In genomic region chr10:93417886-93418285, GRCh38 we compare ENCODE assay signal across 25 cellular contexts.
DNase-seq lines count a peak whose midpoint lies in the region; ATAC-seq and TF ChIP-seq lines count a peak whose summit lies in the region.
"Had no signal": no experiment of that assay in that cellular context is flagged by ENCODE, and none has a peak within 500 bp of the region (broad histone marks: within the 10 kb centered on the region; RNA-seq: fewer than 3 reads in every experiment).

No MANE protein-coding gene starts in this region.

- H3K27me3 ChIP-seq in stomach = no peaks in the 10 kb centered on the region
- H3K27me3 ChIP-seq: body of pancreas, foreskin keratinocyte, right lobe of liver had no signal

- no peak for ATAC-seq in GM19324 (IDR thresholded peaks at IDR 0.05; ENCODE audit: low FRiP score, unreplicated experiment)
- ATAC-seq: body of pancreas; foreskin keratinocyte; K562; naive thymus-derived CD4-positive, alpha-beta T cell; SK-N-SH treated with all-trans-retinoic acid at 6 μM for 48 hours; stimulated activated naive CD8-positive, alpha-beta T cell treated with anti-CD3 and anti-CD28 coated beads, Interleukin-15, Interleukin-2, amounts not matched to agents 100 U/mL and 50 U/mL, for 24 hours had no signal

- no peak for TF ChIP-seq POLR2A in stomach (IDR thresholded peaks at IDR 0.05)

- 39 to 68% (median 45%) methylated on average over 3 of the region's 3 CpGs for WGBS in stomach, 5 donors

- peak; percentile 56 for DNase-seq in DMS53 (lab: John Stamatoyannopoulos, UW)
- no peak for DNase-seq in DMS53 treated with DMSO at 0.1 percent for 48 hours (lab: John Stamatoyannopoulos, UW; ENCODE audit: unreplicated experiment)
- peak; percentile 87 for DNase-seq in islet precursor cell
- peak; percentile 23 for DNase-seq in posterior vena cava (ENCODE audit: low spot score)
- DNase-seq in GF-D8 (lab: John Stamatoyannopoulos, UW) = no peak
- DNase-seq in stomach = no peak
- DNase-seq: activated CD4-positive, alpha-beta T cell treated with anti-CD3 and anti-CD28 coated beads for 4 hours; activated naive CD4-positive, alpha-beta T cell; activated T-cell treated with anti-CD3 and anti-CD28 coated beads, Interleukin-2, amount 50 U/mL, for 48 hours; body of pancreas; CD4-positive, CD25-positive, alpha-beta regulatory T cell; effector CD8-positive, alpha-beta T cell; foreskin keratinocyte; GM23248; mesenchymal stem cell; naive thymus-derived CD4-positive, alpha-beta T cell; NCI-H69; right lobe of liver; stimulated activated naive CD8-positive, alpha-beta T cell treated with anti-CD3 and anti-CD28 coated beads, Interleukin-15, Interleukin-2, amounts not matched to agents 100 U/mL and 50 U/mL, for 24 hours; T-helper 2 cell had no signal

- H3K4me3 ChIP-seq in stomach = no peak overlapping the region
- H3K4me3 ChIP-seq: body of pancreas, GM23248, K562, right lobe of liver had no signal

- H3K36me3 ChIP-seq in stomach = peaks cover 0 to 8% (median 3%) of the 10 kb centered on the region in 4 donors
- H3K36me3 ChIP-seq: right lobe of liver had no signal

- H3K27ac ChIP-seq in VCaP (peak overlapping the region; percentile 42; the same call in 1 of the 2 replicates), stomach (no peak overlapping the region)
- H3K27ac ChIP-seq: 22Rv1, body of pancreas, foreskin keratinocyte, GM23248, right lobe of liver had no signal

- no peak for TF ChIP-seq EP300 in stomach (IDR thresholded peaks at IDR 0.05)

- no peaks in the 10 kb centered on the region for H3K9me3 ChIP-seq in stomach
- H3K9me3 ChIP-seq: body of pancreas, right lobe of liver had no signal

- H3K4me1 ChIP-seq in stomach = peaks cover 11 to 49% (median 29%) of the 10 kb centered on the region in 4 donors
- H3K4me1 ChIP-seq: body of pancreas, right lobe of liver had no signal

- intact Hi-C loops in posterior vena cava (cut with DNase I) (no loop called here), stomach (cut with DNase I; ENCODE audit: low total_unique reads) (no loop called here)

- TF ChIP-seq CTCF in VCaP (conservative IDR thresholded peaks at IDR 0.05) = no peak
- TF ChIP-seq CTCF in stomach (IDR thresholded peaks at IDR 0.05) = no peak

Comparison
In these comparisons a context has a peak if more than half of its experiments do, and no peak if none do; other contexts are left out.
1. DNase-seq: peak in DMS53 (single experiment), islet precursor cell (single experiment) and posterior vena cava (single experiment); none in DMS53 treated with DMSO at 0.1 percent for 48 hours (single experiment), GF-D8 (single experiment) and stomach (single experiment).